Comparison of ENCODE assay signal across 23 cellular contexts in genomic region chr5:1120236-1120999, GRCh38. TPM values are rescaled to one million over a fixed set of nuclear protein-coding genes. Genes with fewer than 3 reads are reported as not detected.
A peak's percentile ranks its signal among the peaks of the same experiment; 100 is the strongest.
DNase-seq lines count a peak whose midpoint lies in the region; ATAC-seq, FAIRE-seq and TF ChIP-seq lines count a peak whose summit lies in the region.
"Had no signal": no experiment of that assay in that cellular context is flagged by ENCODE, and none has a peak within 500 bp of the region (broad histone marks: within the 10 kb centered on the region; RNA-seq: fewer than 3 reads in every experiment).

No MANE protein-coding gene starts in this region.

- no peak for TF ChIP-seq RAD21 in HepG2 (CRISPR knock-in tag; IDR thresholded peaks at IDR 0.05)

- 61% methylated on average over 9 of the region's 41 CpGs for whole genome bisulfite sequencing in HepG2 (ENCODE audit: low lambda C conversion rate)
- WGBS in right lobe of liver (ENCODE audit: insufficient coverage, low coverage, low lambda C conversion rate, missing lambda C conversion rate), result 87% methylated on average over 4 of the region's 41 CpGs

- H2AFZ ChIP-seq in HepG2 (ENCODE audit: low read length), result no peak overlapping the region

- H3K27ac ChIP-seq in HepG2 (ENCODE audit: extremely low read length, insufficient read depth, low read length) (no peak overlapping the region), right lobe of liver (no peak overlapping the region)

- H3K4me3 Mint-ChIP-seq in WTC11 (no peak overlapping the region), nephron (peak overlapping the region in 2 of 3 experiments; percentile 46 to 75)
- H3K4me3 Mint-ChIP-seq: CD4-positive, alpha-beta T cell had no signal

- H3K4me3 ChIP-seq in HepG2 (replicated peaks in 1 of 3; ENCODE audit: insufficient read depth in 1 of 3, low read depth in 2 of 3, low read length in 3 of 3) (no peak overlapping the region), right lobe of liver (no peak overlapping the region)
- H3K4me3 ChIP-seq: GM12878, HAP-1, K562, MG63 had no signal

- intact Hi-C loops in HepG2 (cut with micrococcal nuclease; ENCODE audit: unreplicated experiment), result no loop called here
- intact Hi-C loops in right lobe of liver (cut with DNase I), result no loop called here

- H3K9me3 Mint-ChIP-seq in WTC11, result peaks cover 4% of the 10 kb centered on the region
- no peaks in the 10 kb centered on the region for H3K9me3 Mint-ChIP-seq in nephron
- H3K9me3 Mint-ChIP-seq: CD4-positive, alpha-beta T cell had no signal

- H3K4me1 ChIP-seq in HepG2 (ENCODE audit: insufficient read depth, low read length), result peaks cover 72% of the 10 kb centered on the region
- H3K4me1 ChIP-seq in right lobe of liver, result peaks cover 0 to 32% (median 10%) of the 10 kb centered on the region in 4 donors
- H3K4me1 ChIP-seq: HAP-1 had no signal

- no peak for TF ChIP-seq POLR2A in HepG2 (IDR thresholded peaks at IDR 0.05; ENCODE audit: insufficient read depth in 1 of 2, low read depth in 2 of 2, low read length in 2 of 2)
- TF ChIP-seq POLR2A in right lobe of liver (IDR thresholded peaks at IDR 0.05), result no peak

- DNase-seq in HepG2 (ENCODE audit: low spot score) (no peak), right lobe of liver (no peak), WTC11 (ENCODE audit: low spot score) (no peak), NCI-H1930 (lab: John Stamatoyannopoulos, UW) (no peak)
- DNase-seq: BE2C; CD4-positive, alpha-beta T cell; COR-L47; DMS 273 treated with DMSO at 0.1 percent for 48 hours; DND-41; MG63; NCI-H1417 treated with DMSO at 0.1 percent for 48 hours; NCI-H187 treated with DMSO at 0.1 percent for 48 hours; NCI-H345; NCI-H524; NCI-H774; NK-92 treated with Interleukin-12 subunit alpha and Interleukin-12 subunit beta, amount 100 ng/mL, for 24 hours had no signal

- CTCF ChIA-PET in HepG2 (lab: Yijun Ruan, JAX; ENCODE audit: low intra/inter-chr PET ratio, low total read pairs) (no interaction called here), WTC11 (lab: Charles Lee) (interaction anchor here (1.1 kb wide), 1 partner anchor 20 kb away, joined by 3 read pairs; no protein-coding TSS in a partner anchor)

- POLR2A ChIA-PET in HepG2 (lab: Yijun Ruan, JAX), result interaction anchor here (1.1 to 6.1 kb wide), 2 partner anchors 13 to 18 kb away, joined by 4 to 91 read pairs; no protein-coding TSS in a partner anchor
- POLR2A ChIA-PET in WTC11 (lab: Charles Lee), result no interaction called here

- H3K9ac ChIP-seq in HepG2 (ENCODE audit: insufficient read depth, low read depth, low read length), result no peak overlapping the region

- no peaks in the 10 kb centered on the region for H3K79me2 ChIP-seq in HepG2 (ENCODE audit: insufficient read depth, low read length)

- no peak for TF ChIP-seq CTCF in HepG2 (CRISPR knock-in tag; IDR thresholded peaks at IDR 0.05)
- no peak for TF ChIP-seq CTCF in right lobe of liver (IDR thresholded peaks at IDR 0.05)
- TF ChIP-seq CTCF in WTC11 (IDR thresholded peaks at IDR 0.05), result no peak
- TF ChIP-seq CTCF in nephron (IDR thresholded peaks at IDR 0.05; ENCODE audit: unreplicated experiment in 3 of 3), result no peak

- H3K36me3 ChIP-seq in HepG2 (replicated peaks in 1 of 2; ENCODE audit: control insufficient read depth in 1 of 2, insufficient read depth in 2 of 2, low read length in 2 of 2), result no peaks in the 10 kb centered on the region
- no peaks in the 10 kb centered on the region for H3K36me3 ChIP-seq in right lobe of liver
- H3K36me3 ChIP-seq: BE2C, HAP-1, MG63 had no signal

- H3K27me3 Mint-ChIP-seq in WTC11 (ENCODE audit: low read depth) (no peaks in the 10 kb centered on the region), nephron (ENCODE audit: low read depth) (peaks cover 5% of the 10 kb centered on the region)
- H3K27me3 Mint-ChIP-seq: CD4-positive, alpha-beta T cell had no signal

- H3K36me3 Mint-ChIP-seq in WTC11 (no peaks in the 10 kb centered on the region), nephron (ENCODE audit: low read depth) (no peaks in the 10 kb centered on the region)

- H3K27ac Mint-ChIP-seq in WTC11 (peak overlapping the region; percentile 13; the same call in 1 of the 2 replicates), nephron (peak overlapping the region in 2 of 3 experiments; percentile 19 to 81)
- H3K27ac Mint-ChIP-seq: CD4-positive, alpha-beta T cell had no signal

- H3K9me3 ChIP-seq in HepG2 (ENCODE audit: low read length), result no peaks in the 10 kb centered on the region
- no peaks in the 10 kb centered on the region for H3K9me3 ChIP-seq in right lobe of liver
- H3K9me3 ChIP-seq: BE2C, HAP-1, MG63 had no signal

- in situ Hi-C loops in HepG2 (cut with HindIII; ENCODE audit: extremely low pct_ligation_motif_present, low pct_unique_long_range_greater_than_20kb), result no loop called here

- BruUV-seq in HepG2 (replicated peaks; lab: Mats Ljungman, UMichigan), result no TSS peak

- no peak for FAIRE-seq in HepG2 (lab: Jason Lieb, UNC)
- FAIRE-seq: GM12878, K562 had no signal

- H3K4me1 Mint-ChIP-seq in WTC11, result peaks cover 8% of the 10 kb centered on the region
- peaks cover 62% of the 10 kb centered on the region for H3K4me1 Mint-ChIP-seq in nephron

- no peak overlapping the region for H3K4me2 ChIP-seq in HepG2 (ENCODE audit: low read depth, low read length)

- H3K27me3 ChIP-seq in HepG2 (ENCODE audit: control insufficient read depth in 1 of 2, insufficient read depth in 2 of 2, low read length in 2 of 2) (peaks cover 25 to 96% of the 10 kb centered on the region in 2 experiments), right lobe of liver (no peaks in the 10 kb centered on the region)
- H3K27me3 ChIP-seq: BE2C, MG63 had no signal

- H4K20me1 ChIP-seq in HepG2 (ENCODE audit: insufficient read depth, low read length), result no peaks in the 10 kb centered on the region

- TF ChIP-seq EP300 in HepG2 (IDR thresholded peaks at IDR 0.05; ENCODE audit: low read depth in 2 of 2, low read length in 2 of 2) (no peak), HepG2 (CRISPR knock-in tag; IDR thresholded peaks at IDR 0.05; ENCODE audit: borderline replicate concordance) (no peak)

- peak; percentile 4 for ATAC-seq in HepG2
- no peak for ATAC-seq in right lobe of liver
- ATAC-seq in WTC11, result no peak
- ATAC-seq in HG03108 (IDR thresholded peaks at IDR 0.05; ENCODE audit: unreplicated experiment), result no peak
- ATAC-seq in GM18519 (IDR thresholded peaks at IDR 0.05; ENCODE audit: low FRiP score, unreplicated experiment), result no peak
- ATAC-seq: GM12878, K562, SK-N-SH treated with all-trans-retinoic acid at 6 μM for 48 hours had no signal

TF ChIP-seq in HepG2, 621 proteins besides CTCF, POLR2A, EP300 and RAD21 (continues in another document):
- no peak for TF ChIP-seq ZNF710 (CRISPR knock-in tag; IDR thresholded peaks at IDR 0.05; ENCODE audit: borderline replicate concordance)

TF ChIP-seq in WTC11, 78 proteins besides CTCF, POLR2A, EP300 and RAD21 (continues in another document):
- TF ChIP-seq ETV6 (CRISPR knock-in tag; IDR thresholded peaks at IDR 0.05), result no peak
- no peak for TF ChIP-seq ZNF423 (CRISPR knock-in tag; IDR thresholded peaks at IDR 0.05)
- TF ChIP-seq ZNF219 (CRISPR knock-in tag; IDR thresholded peaks at IDR 0.05; ENCODE audit: borderline replicate concordance), result no peak
- TF ChIP-seq ERG (CRISPR knock-in tag; IDR thresholded peaks at IDR 0.05), result no peak
- TF ChIP-seq USF2 (CRISPR knock-in tag; IDR thresholded peaks at IDR 0.05), result no peak

RNA-seq across cellular contexts. Expression of gene SLC12A7, which starts 8.6 kb away (rescaled TPM):
- total RNA-seq in HepG2 (2016; rRNA removed; fragmentation: Illumina TruSeq; extraction: Trizol), result 7.4 and 14.0 TPM in 2 replicates
- total RNA-seq in HepG2 (2016; cell fraction: cytosol; rRNA removed; fragmentation: Illumina TruSeq; extraction: Trizol; ENCODE audit: low read depth), result 9.5 and 12.5 TPM in 2 replicates
- 5.2 and 15.7 TPM in 2 replicates for total RNA-seq in HepG2 (2016; cell fraction: insoluble cytoplasmic fraction; rRNA removed; fragmentation: Illumina TruSeq; extraction: Trizol)
- 6.9 and 7.7 TPM in 2 replicates for total RNA-seq in HepG2 (2016; cell fraction: membrane; rRNA removed; fragmentation: Illumina TruSeq; extraction: Trizol)
- 21.8 and 25.8 TPM in 2 replicates for total RNA-seq in HepG2 (2016; cell fraction: nucleus; rRNA removed; fragmentation: Illumina TruSeq; extraction: Trizol)
- 18.5 and 25.6 TPM in 2 replicates for polyA plus RNA-seq in HepG2 (2011; rRNA removed)
- polyA plus RNA-seq in HepG2 (2011; cell fraction: cytosol; rRNA removed), result 11.8 and 15.1 TPM in 2 replicates
- 164 and 213 TPM in 2 replicates for polyA plus RNA-seq in HepG2 (2011; cell fraction: nucleus; rRNA removed)
- polyA plus RNA-seq in HepG2 (2012), result 28.2 and 30.9 TPM in 2 replicates
- polyA plus RNA-seq in HepG2 (2016; cell fraction: cytosol; fragmentation: Illumina TruSeq; extraction: Trizol; ENCODE audit: low read depth), result 1.4 and 1.6 TPM in 2 replicates
- polyA plus RNA-seq in HepG2 (2016; cell fraction: insoluble cytoplasmic fraction; fragmentation: Illumina TruSeq; extraction: Trizol; ENCODE audit: low read depth), result 6.3 and 7.6 TPM in 2 replicates
- polyA plus RNA-seq in HepG2 (2016; cell fraction: membrane; fragmentation: Illumina TruSeq; extraction: Trizol; ENCODE audit: low read depth), result 3.2 and 3.7 TPM in 2 replicates
- 88.5 and 93.5 TPM in 2 replicates for polyA plus RNA-seq in HepG2 (2016; cell fraction: nucleus; fragmentation: Illumina TruSeq; extraction: Trizol; ENCODE audit: insufficient read depth, low read depth)
- polyA minus RNA-seq in HepG2 (2011; rRNA and poly(A)+ RNA removed; ENCODE audit: low replicate concordance), result 6.3 and 47.1 TPM in 2 replicates
- 14.7 and 16.2 TPM in 2 replicates for polyA minus RNA-seq in HepG2 (2011; cell fraction: cytosol; rRNA and poly(A)+ RNA removed)
- 40.3 and 44.4 TPM in 2 replicates for polyA minus RNA-seq in HepG2 (2011; cell fraction: nucleus; rRNA and poly(A)+ RNA removed)
- total RNA-seq in right lobe of liver, result 10 to 100 TPM; 38.9 to 65.2 (median 53.3) TPM
- 28.1 to 29.9 TPM (median 29.9 TPM) in 3 replicates for total RNA-seq in WTC11 (2021)
